4 cellular contexts compared by ENCODE assay signal in genomic region chr6:150065083-150065482, GRCh38. TPM values are rescaled to one million over a fixed set of nuclear protein-coding genes. Genes with fewer than 3 reads are reported as not detected.
"Had no signal": no experiment of that assay in that cellular context is flagged by ENCODE, and none has a peak within 500 bp of the region (broad histone marks: within the 10 kb centered on the region; RNA-seq: fewer than 3 reads in every experiment).

No MANE protein-coding gene starts in this region.

- H3K4me3 ChIP-seq: GM12878 had no signal

- DNase-seq: GDM1, GF-D8 had no signal

- ATAC-seq: GM12878 had no signal

RNA-seq across cellular contexts. Expression of gene ULBP3, which starts 3.8 kb away (rescaled TPM):
- total RNA-seq: GM12878 had no signal

RNA-seq across cellular contexts. Expression of gene RAET1L, which starts 39.8 kb away (rescaled TPM):
- total RNA-seq: G401, GM12878 had no signal
